In genomic region chr4:121567748-121568147, GRCh38 we compare ENCODE assay signal across 20 cellular contexts.
"Had no signal": no experiment of that assay in that cellular context is flagged by ENCODE, and none has a peak within 500 bp of the region (broad histone marks: within the 10 kb centered on the region; RNA-seq: fewer than 3 reads in every experiment).

No MANE protein-coding gene starts in this region.

- DNase-seq: colonic mucosa; cortex of kidney; effector CD8-positive, alpha-beta T cell; erythroblast; foreskin keratinocyte; glutamatergic neuron; head of caudate nucleus; heart right ventricle; hippocampal formation; left cardiac atrium; left lung; left ventricle myocardium superior; lower lobe of right lung; mesenchymal stem cell; midbrain; naive thymus-derived CD4-positive, alpha-beta T cell had no signal

- H3K27ac Mint-ChIP-seq: dendritic cell treated with granulocyte-macrophage colony-stimulating factor and Interleukin-4, amounts not matched to agents 40 ng/mL and 50 ng/mL, for 4 days; naive thymus-derived CD4-positive, alpha-beta T cell had no signal

- H3K9me3 ChIP-seq: colonic mucosa, esophagus muscularis mucosa, heart right ventricle, left lung, lower lobe of right lung had no signal

- H3K27ac ChIP-seq: colonic mucosa, epithelial cell of prostate, esophagus muscularis mucosa, foreskin keratinocyte, gastroesophageal sphincter, heart right ventricle, left lung, lower lobe of right lung had no signal

- H3K36me3 Mint-ChIP-seq: naive thymus-derived CD4-positive, alpha-beta T cell had no signal

- H3K27me3 ChIP-seq: colonic mucosa, esophagus muscularis mucosa, foreskin keratinocyte, gastroesophageal sphincter, heart right ventricle, left lung had no signal

- H3K4me3 Mint-ChIP-seq: dendritic cell treated with granulocyte-macrophage colony-stimulating factor and Interleukin-4, amounts not matched to agents 40 ng/mL and 50 ng/mL, for 4 days; naive thymus-derived CD4-positive, alpha-beta T cell had no signal

- H3K4me1 ChIP-seq: colonic mucosa, esophagus muscularis mucosa, foreskin keratinocyte, gastroesophageal sphincter, heart right ventricle, left lung had no signal

- H3K9me3 Mint-ChIP-seq: dendritic cell treated with granulocyte-macrophage colony-stimulating factor and Interleukin-4, amounts not matched to agents 40 ng/mL and 50 ng/mL, for 4 days had no signal

- H3K27me3 Mint-ChIP-seq: dendritic cell treated with granulocyte-macrophage colony-stimulating factor and Interleukin-4, amounts not matched to agents 40 ng/mL and 50 ng/mL, for 4 days had no signal

- H3K36me3 ChIP-seq: colonic mucosa, esophagus muscularis mucosa, gastroesophageal sphincter, heart right ventricle, left lung, lower lobe of right lung had no signal

- H3K4me1 Mint-ChIP-seq: naive thymus-derived CD4-positive, alpha-beta T cell had no signal

- H3K4me3 ChIP-seq: colonic mucosa, esophagus muscularis mucosa, gastroesophageal sphincter, heart right ventricle, left lung, lower lobe of right lung had no signal
